In genomic region chr19:52212572-52213255, GRCh38 we compare ENCODE assay signal across 1 cellular context.
TF ChIP-seq lines count a peak whose summit lies in the region.

No MANE protein-coding gene starts in this region.

TF ChIP-seq in WTC11, 78 proteins besides CTCF, POLR2A, EP300 and RAD21 (continued from another document):
- TF ChIP-seq ZNF532 (CRISPR knock-in tag; IDR thresholded peaks at IDR 0.05; ENCODE audit: borderline replicate concordance) (no peak), ETV6 (CRISPR knock-in tag; IDR thresholded peaks at IDR 0.05) (no peak), OVOL2 (CRISPR knock-in tag; IDR thresholded peaks at IDR 0.05; ENCODE audit: borderline replicate concordance) (no peak), GABPB1 (CRISPR knock-in tag; IDR thresholded peaks at IDR 0.05) (no peak), ESRRA (CRISPR knock-in tag; IDR thresholded peaks at IDR 0.05; ENCODE audit: borderline replicate concordance) (no peak), ELF4 (CRISPR knock-in tag; IDR thresholded peaks at IDR 0.05; ENCODE audit: low read depth) (no peak), TEAD1 (CRISPR knock-in tag; IDR thresholded peaks at IDR 0.05) (no peak), ZSCAN18 (CRISPR knock-in tag; IDR thresholded peaks at IDR 0.05) (no peak), ZBTB21 (CRISPR knock-in tag; IDR thresholded peaks at IDR 0.05; ENCODE audit: borderline replicate concordance) (no peak), ZNF232 (CRISPR knock-in tag; IDR thresholded peaks at IDR 0.05) (no peak), ZNF263 (CRISPR knock-in tag; IDR thresholded peaks at IDR 0.05; ENCODE audit: low read depth) (no peak), HMGA2 (CRISPR knock-in tag; IDR thresholded peaks at IDR 0.05) (no peak), NR3C1 (CRISPR knock-in tag; conservative IDR thresholded peaks at IDR 0.05; ENCODE audit: low read depth) (no peak), TEAD4 (CRISPR knock-in tag; IDR thresholded peaks at IDR 0.05) (no peak), GRHL2 (CRISPR knock-in tag; IDR thresholded peaks at IDR 0.05; ENCODE audit: insufficient replicate concordance, severe bottlenecking) (no peak)
- TF ChIP-seq, protein P1, sequence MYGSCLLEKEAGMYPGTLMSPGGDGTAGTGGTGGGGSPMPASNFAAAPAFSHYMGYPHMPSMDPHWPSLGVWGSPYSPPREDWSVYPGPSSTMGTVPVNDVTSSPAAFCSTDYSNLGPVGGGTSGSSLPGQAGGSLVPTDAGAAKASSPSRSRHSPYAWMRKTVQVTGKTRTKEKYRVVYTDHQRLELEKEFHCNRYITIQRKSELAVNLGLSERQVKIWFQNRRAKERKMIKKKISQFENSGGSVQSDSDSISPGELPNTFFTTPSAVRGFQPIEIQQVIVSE (CRISPR knock-in tag; IDR thresholded peaks at IDR 0.05; ENCODE audit: borderline replicate concordance) = no peak
- TF ChIP-seq, protein P2, sequence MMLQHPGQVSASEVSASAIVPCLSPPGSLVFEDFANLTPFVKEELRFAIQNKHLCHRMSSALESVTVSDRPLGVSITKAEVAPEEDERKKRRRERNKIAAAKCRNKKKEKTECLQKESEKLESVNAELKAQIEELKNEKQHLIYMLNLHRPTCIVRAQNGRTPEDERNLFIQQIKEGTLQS (CRISPR knock-in tag; conservative IDR thresholded peaks at IDR 0.05) = no peak
- TF ChIP-seq, protein P3, sequence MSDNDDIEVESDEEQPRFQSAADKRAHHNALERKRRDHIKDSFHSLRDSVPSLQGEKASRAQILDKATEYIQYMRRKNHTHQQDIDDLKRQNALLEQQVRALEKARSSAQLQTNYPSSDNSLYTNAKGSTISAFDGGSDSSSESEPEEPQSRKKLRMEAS (CRISPR knock-in tag; IDR thresholded peaks at IDR 0.05) = no peak
